22 cellular contexts compared by ENCODE assay signal in the genomic region with DNA sequence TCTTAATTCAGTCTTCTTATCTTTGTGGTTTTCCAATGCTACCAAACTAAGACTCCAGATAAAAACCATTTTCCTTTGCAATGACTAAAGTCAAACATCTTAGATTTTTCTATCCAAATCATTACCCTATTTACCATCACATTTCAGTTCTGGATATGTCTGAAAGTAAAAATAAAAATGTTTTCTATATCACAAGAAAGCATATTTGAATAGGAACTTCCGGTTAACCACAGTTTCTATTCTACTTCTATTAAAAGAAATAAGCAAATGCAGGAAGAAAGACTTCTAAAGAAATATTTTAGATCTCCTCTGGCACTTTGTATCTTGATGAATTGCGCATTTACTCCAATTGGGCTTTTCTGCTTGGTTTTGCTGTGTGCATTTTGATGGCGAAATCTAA.
DNase-seq lines count a peak whose midpoint lies in the region; ATAC-seq and TF ChIP-seq lines count a peak whose summit lies in the region.
"Had no signal": no experiment of that assay in that cellular context is flagged by ENCODE, and none has a peak within 500 bp of the region (broad histone marks: within the 10 kb centered on the region; RNA-seq: fewer than 3 reads in every experiment).

No MANE protein-coding gene starts in this region.

- H3K9me3 ChIP-seq in OCI-LY1 (ENCODE audit: low read length): no peaks in the 10 kb centered on the region
- H3K9me3 ChIP-seq: breast epithelium, esophagus squamous epithelium, neutrophil had no signal

- DNase-seq in CD1c-positive myeloid dendritic cell (ENCODE audit: extremely low spot score) (no peak), foreskin keratinocyte (no peak), OCI-M2 (lab: John Stamatoyannopoulos, UW; ENCODE audit: unreplicated experiment) (no peak)
- DNase-seq in activated effector memory CD4-positive, alpha-beta T cell treated with Interleukin-2 at 50 U/mL for 16 hours: no peak
- DNase-seq: activated CD4-positive, alpha-beta T cell treated with anti-CD3 and anti-CD28 coated beads, Interleukin-2, amount 50 U/mL, for 1 hour; activated T-cell treated with anti-CD3 and anti-CD28 coated beads, Interleukin-2, amount 50 U/mL, for 1 hour; DMS153; dorsolateral prefrontal cortex; esophagus squamous epithelium; hippocampal formation; Kasumi-1; kidney glomerular epithelial cell; NCI-H446; stimulated activated CD4-positive, alpha-beta T cell treated with anti-CD3 and anti-CD28 coated beads, Interleukin-2, amount 100 ng/mL, for 24 hours had no signal

- H3K79me2 ChIP-seq in OCI-LY1 (ENCODE audit: insufficient read depth, low read length): no peaks in the 10 kb centered on the region

- ATAC-seq in GM18861 (IDR thresholded peaks at IDR 0.05; ENCODE audit: unreplicated experiment) (peak; percentile 46), GM21786 (IDR thresholded peaks at IDR 0.05; ENCODE audit: unreplicated experiment) (peak; percentile 37), HG03159 (IDR thresholded peaks at IDR 0.05; ENCODE audit: unreplicated experiment) (peak; percentile 47), foreskin keratinocyte (no peak)
- ATAC-seq: sciatic nerve had no signal

- H3K4me2 ChIP-seq in OCI-LY1 (ENCODE audit: low read length): peak overlapping the region; percentile 26; the same call in 1 of the 2 replicates

- TF ChIP-seq CTCF in OCI-LY1 (IDR thresholded peaks at IDR 0.05; ENCODE audit: low read length): no peak
- no peak for TF ChIP-seq CTCF in foreskin keratinocyte (conservative IDR thresholded peaks at IDR 0.05)

- H3K9ac ChIP-seq in OCI-LY1 (ENCODE audit: low read length): no peak overlapping the region

- H3K27me3 ChIP-seq in OCI-LY1 (ENCODE audit: insufficient read depth, low read length) (no peaks in the 10 kb centered on the region), foreskin keratinocyte (peaks cover 23% of the 10 kb centered on the region)
- H3K27me3 ChIP-seq: breast epithelium, esophagus squamous epithelium, neutrophil, SJSA1 had no signal

- no peaks in the 10 kb centered on the region for H3K36me3 ChIP-seq in OCI-LY1 (ENCODE audit: insufficient read depth, low read length)
- H3K36me3 ChIP-seq: breast epithelium, esophagus squamous epithelium, neutrophil, SJSA1 had no signal

- H2AFZ ChIP-seq in OCI-LY1 (ENCODE audit: low read length): no peak overlapping the region

- H3K4me1 ChIP-seq in OCI-LY1 (ENCODE audit: insufficient read depth, low read length, severe bottlenecking): peaks cover 8% of the 10 kb centered on the region
- no peaks in the 10 kb centered on the region for H3K4me1 ChIP-seq in foreskin keratinocyte
- H3K4me1 ChIP-seq: breast epithelium, esophagus squamous epithelium had no signal

- H3K9me2 ChIP-seq in OCI-LY1 (ENCODE audit: low read depth, low read length): no peaks in the 10 kb centered on the region

- no peaks in the 10 kb centered on the region for H4K20me1 ChIP-seq in OCI-LY1 (ENCODE audit: insufficient read depth, low read length)

- no peaks in the 10 kb centered on the region for H3F3A ChIP-seq in OCI-LY1 (ENCODE audit: insufficient read depth, low read length)

- no peak overlapping the region for H3K4me3 ChIP-seq in OCI-LY1 (ENCODE audit: low read depth, low read length, poor library complexity, severe bottlenecking)
- H3K4me3 ChIP-seq: breast epithelium, dorsolateral prefrontal cortex, esophagus squamous epithelium, SJSA1 had no signal

- H3K27ac ChIP-seq in OCI-LY1 (ENCODE audit: low read depth, low read length, poor library complexity, severe bottlenecking) (no peak overlapping the region), foreskin keratinocyte (no peak overlapping the region)
- H3K27ac ChIP-seq: breast epithelium, dorsolateral prefrontal cortex, esophagus squamous epithelium, neutrophil, SJSA1 had no signal
